ENCODE assay signal across 14 cellular contexts in genomic region chrX:74453178-74453577, GRCh38. TPM values are rescaled to one million over a fixed set of nuclear protein-coding genes. Genes with fewer than 3 reads are reported as not detected.
DNase-seq lines count a peak whose midpoint lies in the region; ATAC-seq and TF ChIP-seq lines count a peak whose summit lies in the region.
"Had no signal": no experiment of that assay in that cellular context is flagged by ENCODE, and none has a peak within 500 bp of the region (broad histone marks: within the 10 kb centered on the region; RNA-seq: fewer than 3 reads in every experiment).

No MANE protein-coding gene starts in this region.

- H3K27ac Mint-ChIP-seq in stimulated activated effector memory CD8-positive, alpha-beta T cell treated with anti-CD3 and anti-CD28 coated beads, Interleukin-12 subunit alpha, Interleukin-12 subunit beta, amount 100 ng/mL, for 72 hours, result no peak overlapping the region
- H3K27ac Mint-ChIP-seq: CD4-positive, alpha-beta memory T cell had no signal

- H3K79me2 ChIP-seq in PC-3 (ENCODE audit: low read length), result 0 out of 2 replicates have a peak, but pooled peaks cover 3% of the 10 kb centered on the region

- no peak for ATAC-seq in PC-3
- ATAC-seq in RWPE2 (ENCODE audit: low read depth), result peak; percentile 44
- ATAC-seq in stimulated activated effector memory CD8-positive, alpha-beta T cell treated with anti-CD3 and anti-CD28 coated beads, Interleukin-12 subunit alpha, Interleukin-12 subunit beta, amount 100 ng/mL, for 72 hours, result no peak
- ATAC-seq in GM19035 (IDR thresholded peaks at IDR 0.05; ENCODE audit: unreplicated experiment), result no peak
- ATAC-seq: A549, GM12878 had no signal

- H3K4me3 ChIP-seq in PC-3 (ENCODE audit: low read length) (no peak overlapping the region), RWPE2 (ENCODE audit: severe bottlenecking) (no peak overlapping the region), epithelial cell of esophagus (ENCODE audit: low read length) (no peak overlapping the region)
- H3K4me3 ChIP-seq: A549, GM12878, HAP-1 had no signal

- 0 out of 2 replicates have a peak overlapping the region, but pooled peaks have one; percentile 26 for H3K4me2 ChIP-seq in PC-3 (ENCODE audit: low read length)
- H3K4me2 ChIP-seq: A549 had no signal

- H3K36me3 ChIP-seq in PC-3 (ENCODE audit: low read depth, low read length) (no peaks in the 10 kb centered on the region), RWPE2 (ENCODE audit: low read depth) (no peaks in the 10 kb centered on the region)
- H3K36me3 ChIP-seq: BE2C, HAP-1 had no signal

- H3K9ac ChIP-seq in PC-3 (ENCODE audit: low read length), result no peak overlapping the region

- intact Hi-C loops in PC-3 (cut with micrococcal nuclease), result no loop called here

- H3K9me3 ChIP-seq in PC-3 (ENCODE audit: low read length) (no peaks in the 10 kb centered on the region), RWPE2 (ENCODE audit: severe bottlenecking) (no peaks in the 10 kb centered on the region)
- H3K9me3 ChIP-seq: A549, BE2C, HAP-1 had no signal

- DNase-seq in PC-3 (peak; percentile 53), RWPE2 (ENCODE audit: low spot score) (no peak), epithelial cell of esophagus (ENCODE audit: low read depth) (peak; percentile 77), kidney tubule cell (ENCODE audit: low spot score) (peak; percentile 19)
- DNase-seq in stimulated activated effector memory CD8-positive, alpha-beta T cell treated with anti-CD3 and anti-CD28 coated beads, Interleukin-12 subunit alpha, Interleukin-12 subunit beta, amount 100 ng/mL, for 72 hours (ENCODE audit: low spot score in 2 of 2), result no peak
- DNase-seq: BE2C; CD4-positive, alpha-beta memory T cell; DMS79; IMR-90 had no signal

- peaks cover 7% of the 10 kb centered on the region for H3K4me1 Mint-ChIP-seq in stimulated activated effector memory CD8-positive, alpha-beta T cell treated with anti-CD3 and anti-CD28 coated beads, Interleukin-12 subunit alpha, Interleukin-12 subunit beta, amount 100 ng/mL, for 72 hours

- H3K9me3 Mint-ChIP-seq in stimulated activated effector memory CD8-positive, alpha-beta T cell treated with anti-CD3 and anti-CD28 coated beads, Interleukin-12 subunit alpha, Interleukin-12 subunit beta, amount 100 ng/mL, for 72 hours, result no peaks in the 10 kb centered on the region

- H3K27me3 ChIP-seq in PC-3 (ENCODE audit: low read length) (no peaks in the 10 kb centered on the region), RWPE2 (ENCODE audit: insufficient read depth, poor library complexity, severe bottlenecking) (no peaks in the 10 kb centered on the region)
- H3K27me3 ChIP-seq: BE2C had no signal

- H3K4me3 Mint-ChIP-seq in stimulated activated effector memory CD8-positive, alpha-beta T cell treated with anti-CD3 and anti-CD28 coated beads, Interleukin-12 subunit alpha, Interleukin-12 subunit beta, amount 100 ng/mL, for 72 hours, result no peak overlapping the region
- H3K4me3 Mint-ChIP-seq: CD4-positive, alpha-beta memory T cell had no signal

- BruUV-seq in PC-3 (replicated peaks; lab: Mats Ljungman, UMichigan), result no TSS peak

- H3K27ac ChIP-seq in PC-3 (ENCODE audit: low read length) (no peak overlapping the region), RWPE2 (ENCODE audit: poor library complexity, severe bottlenecking) (peak overlapping the region; percentile 97)
- H3K27ac ChIP-seq: C4-2B had no signal

- no peak for TF ChIP-seq CTCF in PC-3 (conservative IDR thresholded peaks at IDR 0.05; ENCODE audit: low read depth, low read length)
- TF ChIP-seq CTCF in RWPE2 (IDR thresholded peaks at IDR 0.05; ENCODE audit: poor library complexity, severe bottlenecking), result no peak
- no peak for TF ChIP-seq CTCF in epithelial cell of esophagus (IDR thresholded peaks at IDR 0.05; ENCODE audit: insufficient read depth, low read depth, low read length, missing control alignments)

- peaks cover 7% of the 10 kb centered on the region for H3F3A ChIP-seq in PC-3 (ENCODE audit: low read length, unreplicated experiment)

- no peaks in the 10 kb centered on the region for H3K9me2 ChIP-seq in PC-3 (replicated peaks; ENCODE audit: low read length)

- POLR2A ChIA-PET in PC-3 (lab: Charles Lee; ENCODE audit: unreplicated experiment), result no interaction called here

- CTCF ChIA-PET in PC-3 (lab: Charles Lee), result no interaction called here

- H2AFZ ChIP-seq in PC-3 (ENCODE audit: low read length), result no peak overlapping the region

- no peaks in the 10 kb centered on the region for H4K20me1 ChIP-seq in PC-3 (ENCODE audit: low read length)

- H3K36me3 Mint-ChIP-seq in stimulated activated effector memory CD8-positive, alpha-beta T cell treated with anti-CD3 and anti-CD28 coated beads, Interleukin-12 subunit alpha, Interleukin-12 subunit beta, amount 100 ng/mL, for 72 hours, result no peaks in the 10 kb centered on the region
- H3K36me3 Mint-ChIP-seq: CD4-positive, alpha-beta memory T cell had no signal

- H3K4me1 ChIP-seq in PC-3 (ENCODE audit: insufficient read depth, low read length), result peaks cover 50% of the 10 kb centered on the region
- H3K4me1 ChIP-seq in RWPE2 (ENCODE audit: insufficient read depth, poor library complexity, severe bottlenecking), result peaks cover 31% of the 10 kb centered on the region
- H3K4me1 ChIP-seq: BE2C, HAP-1 had no signal

RNA-seq across cellular contexts. Expression of gene SLC16A2, which starts 31.9 kb away (rescaled TPM):
- 8.5 and 11.1 TPM in 2 replicates for total RNA-seq in PC-3 (2014; rRNA removed)

Comparison
In these comparisons a context has a peak if more than half of its experiments do, and no peak if none do; other contexts are left out.
1. DNase-seq: peak in PC-3 (single experiment), epithelial cell of esophagus (single experiment) and kidney tubule cell (single experiment); none in RWPE2 (single experiment) and stimulated activated effector memory CD8-positive, alpha-beta T cell treated with anti-CD3 and anti-CD28 coated beads, Interleukin-12 subunit alpha, Interleukin-12 subunit beta, amount 100 ng/mL, for 72 hours (0 of 2).